ENCODE assay signal across 1 cellular context in genomic region chr17:44911133-44912001, GRCh38.
A peak's percentile ranks its signal among the peaks of the same experiment; 100 is the strongest.
TF ChIP-seq lines count a peak whose summit lies in the region.

No MANE protein-coding gene starts in this region.

TF ChIP-seq in GM12878, 131 proteins besides CTCF, POLR2A, EP300 and RAD21:
- TF ChIP-seq ETV6 (conservative IDR thresholded peaks at IDR 0.05 in 1 of 2, IDR thresholded peaks at IDR 0.05 in 1 of 2; ENCODE audit: borderline replicate concordance in 1 of 2, low read depth in 1 of 2) (no peak), BHLHE40 (IDR thresholded peaks at IDR 0.05; ENCODE audit: borderline replicate concordance in 1 of 2, low read depth in 2 of 2, low read length in 1 of 2) (peak in 1 of 2 experiments; percentile 76; a peak in 2 of 4 replicates), SMAD1 (IDR thresholded peaks at IDR 0.05; ENCODE audit: low read depth, partially characterized antibody) (no peak), CREM (IDR thresholded peaks at IDR 0.05; ENCODE audit: low read depth) (no peak), E2F8 (IDR thresholded peaks at IDR 0.05; ENCODE audit: low read depth, partially characterized antibody) (no peak)
TF ChIP-seq in GM12878: peak in this region for 1.
